Comparison of ENCODE assay signal across 11 cellular contexts in the genomic region with DNA sequence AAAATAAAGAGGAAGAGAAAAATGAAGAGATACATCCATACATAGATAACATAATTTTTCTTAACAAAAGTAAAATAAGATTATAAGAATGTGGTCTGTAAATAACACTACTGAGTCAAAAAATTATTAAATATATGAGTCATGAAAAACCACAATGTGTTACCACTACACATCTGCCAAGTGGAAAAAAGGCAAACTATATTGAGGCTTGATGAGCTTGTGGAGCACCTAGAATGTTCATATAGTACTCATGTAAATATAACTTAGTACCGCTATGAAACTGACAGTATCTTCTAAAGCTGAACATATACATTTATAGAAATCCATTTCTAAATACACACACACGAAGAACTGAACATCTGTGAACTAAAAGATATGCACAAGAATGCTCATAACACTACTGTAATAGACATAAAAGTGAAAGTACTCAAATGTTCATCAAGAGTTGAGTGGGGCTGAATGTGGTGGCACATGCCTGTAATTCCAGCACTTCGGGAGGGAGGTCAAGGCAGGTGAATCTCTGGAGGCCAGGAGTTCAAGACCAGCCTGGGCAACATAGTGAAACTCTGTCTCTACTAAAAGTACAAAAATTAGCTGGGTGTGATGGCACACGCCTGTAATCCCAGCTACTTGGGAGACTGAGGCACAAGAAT. TPM values are rescaled to one million over a fixed set of nuclear protein-coding genes. Genes with fewer than 3 reads are reported as not detected.
DNase-seq lines count a peak whose midpoint lies in the region; ATAC-seq and TF ChIP-seq lines count a peak whose summit lies in the region.
"Had no signal": no experiment of that assay in that cellular context is flagged by ENCODE, and none has a peak within 500 bp of the region (broad histone marks: within the 10 kb centered on the region; RNA-seq: fewer than 3 reads in every experiment).

No MANE protein-coding gene starts in this region.

- H3K4me3 Mint-ChIP-seq in activated naive CD4-positive, alpha-beta T cell treated with anti-CD3 and anti-CD28 coated beads for 36 hours: peak overlapping the region; percentile 25
- no peak overlapping the region for H3K4me3 Mint-ChIP-seq in activated naive CD4-positive, alpha-beta T cell treated with anti-CD3 and anti-CD28 coated beads, Interleukin-2, amount 10 ng/mL, durations not matched to agents 7 days and 5 days
- peak overlapping the region; percentile 30 for H3K4me3 Mint-ChIP-seq in T-helper 2 cell treated with Interferon-gamma antibody and Interleukin-4, amounts not matched to agents 5 μg/mL and 100 μg/mL, for 36 hours
- H3K4me3 Mint-ChIP-seq in stimulated activated effector memory CD8-positive, alpha-beta T cell treated with anti-CD3 and anti-CD28 coated beads, Interleukin-12 subunit alpha, Interleukin-12 subunit beta, amount 100 ng/mL, for 72 hours: peak overlapping the region; percentile 51

- DNase-seq in activated naive CD4-positive, alpha-beta T cell treated with anti-CD3 and anti-CD28 coated beads for 36 hours: peak; percentile 63
- no peak for DNase-seq in activated naive CD4-positive, alpha-beta T cell treated with anti-CD3 and anti-CD28 coated beads, Interleukin-2, amount 10 ng/mL, durations not matched to agents 7 days and 5 days
- no peak for DNase-seq in T-helper 2 cell treated with Interferon-gamma antibody and Interleukin-4, amounts not matched to agents 5 μg/mL and 100 μg/mL, for 36 hours (ENCODE audit: low spot score)
- DNase-seq in stimulated activated effector memory CD8-positive, alpha-beta T cell treated with anti-CD3 and anti-CD28 coated beads, Interleukin-12 subunit alpha, Interleukin-12 subunit beta, amount 100 ng/mL, for 72 hours (ENCODE audit: low spot score in 2 of 2): peak in 1 of 2 donors; percentile 65
- DNase-seq in lower lobe of right lung (no peak), NCI-H446 (lab: John Stamatoyannopoulos, UW) (no peak), NCI-H2081 treated with DMSO at 0.1 percent for 48 hours (lab: John Stamatoyannopoulos, UW) (no peak)
- DNase-seq: immature natural killer cell, Kasumi-1 had no signal

- no peaks in the 10 kb centered on the region for H3K9me3 ChIP-seq in lower lobe of right lung

- no peaks in the 10 kb centered on the region for H3K4me1 ChIP-seq in lower lobe of right lung

- H3K4me1 Mint-ChIP-seq in activated naive CD4-positive, alpha-beta T cell treated with anti-CD3 and anti-CD28 coated beads for 36 hours (ENCODE audit: low read depth): peaks cover 33% of the 10 kb centered on the region
- peaks cover 19% of the 10 kb centered on the region for H3K4me1 Mint-ChIP-seq in activated naive CD4-positive, alpha-beta T cell treated with anti-CD3 and anti-CD28 coated beads, Interleukin-2, amount 10 ng/mL, durations not matched to agents 7 days and 5 days
- H3K4me1 Mint-ChIP-seq in T-helper 2 cell treated with Interferon-gamma antibody and Interleukin-4, amounts not matched to agents 5 μg/mL and 100 μg/mL, for 36 hours (ENCODE audit: low read depth): peaks cover 29% of the 10 kb centered on the region
- H3K4me1 Mint-ChIP-seq in stimulated activated effector memory CD8-positive, alpha-beta T cell treated with anti-CD3 and anti-CD28 coated beads, Interleukin-12 subunit alpha, Interleukin-12 subunit beta, amount 100 ng/mL, for 72 hours: peaks cover 21% of the 10 kb centered on the region

- H3K36me3 ChIP-seq in lower lobe of right lung: no peaks in the 10 kb centered on the region

- no peaks in the 10 kb centered on the region for H3K27me3 ChIP-seq in lower lobe of right lung (ENCODE audit: low read depth)
- H3K27me3 ChIP-seq: BLaER1 treated with 17β-estradiol and CSF1 and Interleukin-3, amounts not matched to agents 10 nM and 100 nM had no signal

- ATAC-seq in HG02885 (IDR thresholded peaks at IDR 0.05; ENCODE audit: poor library complexity, unreplicated experiment) (peak; percentile 96), lower lobe of right lung (no peak)
- peak; percentile 99 for ATAC-seq in stimulated activated effector memory CD8-positive, alpha-beta T cell treated with anti-CD3 and anti-CD28 coated beads, Interleukin-12 subunit alpha, Interleukin-12 subunit beta, amount 100 ng/mL, for 72 hours

- H3K27me3 Mint-ChIP-seq in activated naive CD4-positive, alpha-beta T cell treated with anti-CD3 and anti-CD28 coated beads for 36 hours (ENCODE audit: low read depth): peaks cover 11% of the 10 kb centered on the region
- peaks cover 12% of the 10 kb centered on the region for H3K27me3 Mint-ChIP-seq in activated naive CD4-positive, alpha-beta T cell treated with anti-CD3 and anti-CD28 coated beads, Interleukin-2, amount 10 ng/mL, durations not matched to agents 7 days and 5 days
- peaks cover 27% of the 10 kb centered on the region for H3K27me3 Mint-ChIP-seq in T-helper 2 cell treated with Interferon-gamma antibody and Interleukin-4, amounts not matched to agents 5 μg/mL and 100 μg/mL, for 36 hours (ENCODE audit: low read depth)

- H3K9me3 Mint-ChIP-seq in activated naive CD4-positive, alpha-beta T cell treated with anti-CD3 and anti-CD28 coated beads for 36 hours: peaks cover 12% of the 10 kb centered on the region
- H3K9me3 Mint-ChIP-seq in activated naive CD4-positive, alpha-beta T cell treated with anti-CD3 and anti-CD28 coated beads, Interleukin-2, amount 10 ng/mL, durations not matched to agents 7 days and 5 days: peaks cover 11% of the 10 kb centered on the region
- H3K9me3 Mint-ChIP-seq in T-helper 2 cell treated with Interferon-gamma antibody and Interleukin-4, amounts not matched to agents 5 μg/mL and 100 μg/mL, for 36 hours: peaks cover 25% of the 10 kb centered on the region
- H3K9me3 Mint-ChIP-seq in stimulated activated effector memory CD8-positive, alpha-beta T cell treated with anti-CD3 and anti-CD28 coated beads, Interleukin-12 subunit alpha, Interleukin-12 subunit beta, amount 100 ng/mL, for 72 hours: peaks cover 6% of the 10 kb centered on the region
- H3K9me3 Mint-ChIP-seq: immature natural killer cell had no signal

- H3K27ac Mint-ChIP-seq in activated naive CD4-positive, alpha-beta T cell treated with anti-CD3 and anti-CD28 coated beads for 36 hours: peak overlapping the region; percentile 72
- no peak overlapping the region for H3K27ac Mint-ChIP-seq in activated naive CD4-positive, alpha-beta T cell treated with anti-CD3 and anti-CD28 coated beads, Interleukin-2, amount 10 ng/mL, durations not matched to agents 7 days and 5 days
- H3K27ac Mint-ChIP-seq in T-helper 2 cell treated with Interferon-gamma antibody and Interleukin-4, amounts not matched to agents 5 μg/mL and 100 μg/mL, for 36 hours: peak overlapping the region; percentile 61
- H3K27ac Mint-ChIP-seq in stimulated activated effector memory CD8-positive, alpha-beta T cell treated with anti-CD3 and anti-CD28 coated beads, Interleukin-12 subunit alpha, Interleukin-12 subunit beta, amount 100 ng/mL, for 72 hours: peak overlapping the region; percentile 77

- CTCF ChIA-PET in activated naive CD4-positive, alpha-beta T cell treated with anti-CD3 and anti-CD28 coated beads for 36 hours (lab: Charles Lee): interaction anchor here (1.1 to 2.1 kb wide), 6 partner anchors 19 to 259 kb away, joined by 3 to 7 read pairs (median 4); a partner anchor contains a TSS
- CTCF ChIA-PET in activated naive CD4-positive, alpha-beta T cell treated with anti-CD3 and anti-CD28 coated beads, Interleukin-2, amount 10 ng/mL, durations not matched to agents 7 days and 5 days (lab: Charles Lee): interaction anchor here (0.9 to 1.7 kb wide), 2 partner anchors 19 to 20 kb away, joined by 4 read pairs; a partner anchor contains a TSS

- TF ChIP-seq CTCF in lower lobe of right lung (IDR thresholded peaks at IDR 0.05): no peak

- no peak overlapping the region for H3K27ac ChIP-seq in lower lobe of right lung
- H3K27ac ChIP-seq: BLaER1 treated with 17β-estradiol and CSF1 and Interleukin-3, amounts not matched to agents 10 nM and 100 nM had no signal

- H3K36me3 Mint-ChIP-seq in activated naive CD4-positive, alpha-beta T cell treated with anti-CD3 and anti-CD28 coated beads for 36 hours (ENCODE audit: low read depth): peaks cover 17% of the 10 kb centered on the region
- peaks cover 31% of the 10 kb centered on the region for H3K36me3 Mint-ChIP-seq in activated naive CD4-positive, alpha-beta T cell treated with anti-CD3 and anti-CD28 coated beads, Interleukin-2, amount 10 ng/mL, durations not matched to agents 7 days and 5 days
- peaks cover 24% of the 10 kb centered on the region for H3K36me3 Mint-ChIP-seq in T-helper 2 cell treated with Interferon-gamma antibody and Interleukin-4, amounts not matched to agents 5 μg/mL and 100 μg/mL, for 36 hours (ENCODE audit: low read depth)
- peaks cover 17% of the 10 kb centered on the region for H3K36me3 Mint-ChIP-seq in stimulated activated effector memory CD8-positive, alpha-beta T cell treated with anti-CD3 and anti-CD28 coated beads, Interleukin-12 subunit alpha, Interleukin-12 subunit beta, amount 100 ng/mL, for 72 hours

- no peak overlapping the region for H3K4me3 ChIP-seq in lower lobe of right lung
- H3K4me3 ChIP-seq: BLaER1 treated with 17β-estradiol and CSF1 and Interleukin-3, amounts not matched to agents 10 nM and 100 nM had no signal

- intact Hi-C loops in activated naive CD4-positive, alpha-beta T cell treated with anti-CD3 and anti-CD28 coated beads for 36 hours (cut with micrococcal nuclease): loop anchor here (1.0 to 2.0 kb wide), 13 partner anchors 19 to 678 kb away; a partner anchor contains a TSS
- intact Hi-C loops in lower lobe of right lung (cut with DNase I): no loop called here

RNA-seq across cellular contexts. Expression of a gene that starts 18.5 kb away (rescaled TPM):
- 1 to 10 TPM; 1.4 to 1.8 TPM for total RNA-seq in activated naive CD4-positive, alpha-beta T cell treated with anti-CD3 and anti-CD28 coated beads for 36 hours
- 60.2 TPM for total RNA-seq in lower lobe of right lung

RNA-seq across cellular contexts. Expression of a gene that starts 23.8 kb away (rescaled TPM):
- 10 to 100 TPM; 48.2 to 52.8 TPM for total RNA-seq in activated naive CD4-positive, alpha-beta T cell treated with anti-CD3 and anti-CD28 coated beads for 36 hours
- 54.2 TPM for total RNA-seq in lower lobe of right lung

RNA-seq across cellular contexts. Expression of a gene that starts 48.8 kb away (rescaled TPM):
- total RNA-seq in activated naive CD4-positive, alpha-beta T cell treated with anti-CD3 and anti-CD28 coated beads for 36 hours: 10 to 100 TPM; 52.4 to 56.4 TPM
- total RNA-seq in lower lobe of right lung: 20.6 TPM

RNA-seq across cellular contexts. Expression of a gene that starts 48.8 kb away (rescaled TPM):
- total RNA-seq in activated naive CD4-positive, alpha-beta T cell treated with anti-CD3 and anti-CD28 coated beads for 36 hours: 10 to 100 TPM; 20.7 to 22.0 TPM
- total RNA-seq in lower lobe of right lung: 19.6 TPM

Comparison
In these comparisons a context has a peak if more than half of its experiments do, and no peak if none do; other contexts are left out.
1. ATAC-seq: peak in HG02885 (single experiment) and stimulated activated effector memory CD8-positive, alpha-beta T cell treated with anti-CD3 and anti-CD28 coated beads, Interleukin-12 subunit alpha, Interleukin-12 subunit beta, amount 100 ng/mL, for 72 hours (single experiment); none in lower lobe of right lung (0 of 2).
2. RNA of a gene that starts 18.5 kb away (total RNA-seq): 60.2 TPM in lower lobe of right lung (single experiment); 1.4 to 1.8 TPM in activated naive CD4-positive, alpha-beta T cell treated with anti-CD3 and anti-CD28 coated beads for 36 hours; every median in the first group is over 10 times any median in the second.